Comparison of ENCODE assay signal across 30 cellular contexts in the genomic region with DNA sequence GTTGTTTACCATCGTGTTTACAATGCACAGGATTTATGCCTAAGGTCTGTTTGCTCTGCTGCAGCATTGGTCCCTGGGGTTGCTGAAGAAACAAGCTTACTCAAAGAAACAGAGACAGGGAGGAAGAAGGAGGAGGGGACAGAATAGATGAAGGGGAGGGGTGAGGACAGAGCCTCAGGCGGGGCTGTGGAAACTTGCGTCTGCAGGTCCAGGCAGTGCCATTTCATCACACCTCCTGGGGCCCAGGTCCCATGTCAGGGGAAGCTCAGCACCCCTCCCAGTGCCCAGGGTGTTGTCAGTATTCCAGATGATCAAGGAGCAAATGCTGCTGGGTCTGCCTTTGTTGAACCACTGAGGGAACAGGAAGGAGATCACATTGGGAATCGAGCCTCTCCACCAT.
"Had no signal": no experiment of that assay in that cellular context is flagged by ENCODE, and none has a peak within 500 bp of the region (broad histone marks: within the 10 kb centered on the region; RNA-seq: fewer than 3 reads in every experiment).

No MANE protein-coding gene starts in this region.

- H3K4me1 ChIP-seq: pancreas, psoas muscle, right lobe of liver, spleen, stomach, testis, tibial artery, transverse colon, upper lobe of right lung, uterus had no signal

- H3K9me3 ChIP-seq: neutrophil, pancreas, psoas muscle, right lobe of liver, spleen, stomach, testis, tibial artery, transverse colon, upper lobe of right lung, uterus had no signal

- DNase-seq: naive B cell; naive thymus-derived CD8-positive, alpha-beta T cell; nephron progenitor cell; nucleus accumbens; pancreas; posterior cingulate gyrus; psoas muscle; right cardiac atrium; right lobe of liver; spleen; stimulated activated CD4-positive, alpha-beta T cell treated with anti-CD3 and anti-CD28 coated beads, Interleukin-12 subunit alpha, Interleukin-12 subunit beta, amount 100 ng/mL, for 4 hours; stimulated activated CD4-positive, alpha-beta T cell treated with anti-CD3 and anti-CD28 coated beads, Interleukin-1b, Interleukin-23, amount 100 ng/mL, for 48 hours; stimulated activated CD4-positive, alpha-beta T cell treated with anti-CD3 and anti-CD28 coated beads, Interleukin-4, amount 100 ng/mL, for 1 hour; stimulated activated naive B cell treated with anti-CD40 and anti-IgM and Interleukin-4, amounts not matched to agents 10 μg/mL and 1 μg/mL and 100 μg/mL, for 72 hours; stimulated activated naive CD4-positive, alpha-beta T cell treated with Interleukin-2 at 50 U/mL for 16 hours; stomach; testis; tibial artery; transverse colon; upper lobe of right lung; uterus had no signal

- H3K9me3 Mint-ChIP-seq: naive thymus-derived CD8-positive, alpha-beta T cell; natural killer cell treated with Interleukin-12 subunit alpha and Interleukin-12 subunit beta and Interleukin-15 and Interleukin-18, amount 100 ng/mL, for 72 hours; nephron progenitor cell; stimulated activated effector memory CD8-positive, alpha-beta T cell treated with anti-CD3 and anti-CD28 coated beads, Interleukin-12 subunit alpha, Interleukin-12 subunit beta, amount 100 ng/mL, for 72 hours; stimulated activated naive CD8-positive, alpha-beta T cell treated with anti-CD3 and anti-CD28 coated beads, Interleukin-15, Interleukin-2, amounts not matched to agents 100 ng/mL and 50 ng/mL, for 24 hours; type B pancreatic cell had no signal

- H3K36me3 Mint-ChIP-seq: naive B cell; naive thymus-derived CD8-positive, alpha-beta T cell; natural killer cell treated with Interleukin-12 subunit alpha and Interleukin-12 subunit beta and Interleukin-15 and Interleukin-18, amount 100 ng/mL, for 72 hours; stimulated activated effector memory CD8-positive, alpha-beta T cell treated with anti-CD3 and anti-CD28 coated beads, Interleukin-12 subunit alpha, Interleukin-12 subunit beta, amount 100 ng/mL, for 72 hours; stimulated activated naive B cell treated with anti-CD40 and anti-IgM and Interleukin-4, amounts not matched to agents 10 μg/mL and 1 μg/mL and 100 μg/mL, for 72 hours; type B pancreatic cell had no signal

- H3K27ac Mint-ChIP-seq: naive thymus-derived CD8-positive, alpha-beta T cell; natural killer cell treated with Interleukin-12 subunit alpha and Interleukin-12 subunit beta and Interleukin-15 and Interleukin-18, amount 100 ng/mL, for 72 hours; nephron progenitor cell; progenitor cell of endocrine pancreas; stimulated activated effector memory CD8-positive, alpha-beta T cell treated with anti-CD3 and anti-CD28 coated beads, Interleukin-12 subunit alpha, Interleukin-12 subunit beta, amount 100 ng/mL, for 72 hours; stimulated activated naive B cell treated with anti-CD40 and anti-IgM and Interleukin-4, amounts not matched to agents 10 μg/mL and 1 μg/mL and 100 μg/mL, for 72 hours; stimulated activated naive CD8-positive, alpha-beta T cell treated with anti-CD3 and anti-CD28 coated beads, Interleukin-15, Interleukin-2, amounts not matched to agents 100 ng/mL and 50 ng/mL, for 24 hours; type B pancreatic cell had no signal

- H3K4me3 Mint-ChIP-seq: naive B cell; naive thymus-derived CD8-positive, alpha-beta T cell; natural killer cell treated with Interleukin-12 subunit alpha and Interleukin-12 subunit beta and Interleukin-15 and Interleukin-18, amount 100 ng/mL, for 72 hours; nephron progenitor cell; neural crest cell; stimulated activated effector memory CD8-positive, alpha-beta T cell treated with anti-CD3 and anti-CD28 coated beads, Interleukin-12 subunit alpha, Interleukin-12 subunit beta, amount 100 ng/mL, for 72 hours; stimulated activated naive B cell treated with anti-CD40 and anti-IgM and Interleukin-4, amounts not matched to agents 10 μg/mL and 1 μg/mL and 100 μg/mL, for 72 hours; stimulated activated naive CD8-positive, alpha-beta T cell treated with anti-CD3 and anti-CD28 coated beads, Interleukin-15, Interleukin-2, amounts not matched to agents 100 ng/mL and 50 ng/mL, for 24 hours; type B pancreatic cell had no signal

- H3K27ac ChIP-seq: neutrophil, pancreas, psoas muscle, right lobe of liver, skin epidermis, spleen, stomach, testis, tibial artery, transverse colon, upper lobe of right lung, uterus had no signal

- H3K27me3 ChIP-seq: neutrophil, right lobe of liver, testis, transverse colon, upper lobe of right lung, uterus had no signal

- H3K36me3 ChIP-seq: neutrophil, pancreas, right lobe of liver, spleen, stomach, tibial artery, transverse colon, upper lobe of right lung, uterus had no signal

- H3K4me3 ChIP-seq: pancreas, psoas muscle, right lobe of liver, skin epidermis, smooth muscle cell, spleen, stomach, testis, tibial artery, transverse colon, upper lobe of right lung, uterus had no signal

- H3K4me1 Mint-ChIP-seq: naive B cell; naive thymus-derived CD8-positive, alpha-beta T cell; nephron progenitor cell; neural crest cell; stimulated activated effector memory CD8-positive, alpha-beta T cell treated with anti-CD3 and anti-CD28 coated beads, Interleukin-12 subunit alpha, Interleukin-12 subunit beta, amount 100 ng/mL, for 72 hours; stimulated activated naive B cell treated with anti-CD40 and anti-IgM and Interleukin-4, amounts not matched to agents 10 μg/mL and 1 μg/mL and 100 μg/mL, for 72 hours had no signal
